9 cellular contexts compared by ENCODE assay signal in genomic region chr1:207806531-207807394, GRCh38. TPM values are rescaled to one million over a fixed set of nuclear protein-coding genes. Genes with fewer than 3 reads are reported as not detected.
A peak's percentile ranks its signal among the peaks of the same experiment; 100 is the strongest.
DNase-seq lines count a peak whose midpoint lies in the region; ATAC-seq and TF ChIP-seq lines count a peak whose summit lies in the region.
"Had no signal": no experiment of that assay in that cellular context is flagged by ENCODE, and none has a peak within 500 bp of the region (broad histone marks: within the 10 kb centered on the region; RNA-seq: fewer than 3 reads in every experiment).

No MANE protein-coding gene starts in this region.

- no TSS peak for BruUV-seq in A673 (replicated peaks; lab: Mats Ljungman, UMichigan)

- H3K27ac ChIP-seq in tibial nerve (peak overlapping the region; percentile 65 to 86 (median 81)), A673 (ENCODE audit: low read depth, low read length, poor library complexity, severe bottlenecking) (no peak overlapping the region)

- TF ChIP-seq EP300 in tibial nerve (IDR thresholded peaks at IDR 0.05) = no peak

- TF ChIP-seq POLR2A in tibial nerve (IDR thresholded peaks at IDR 0.05) = no peak

- TF ChIP-seq CTCF in tibial nerve (IDR thresholded peaks at IDR 0.05) (no peak), A673 (conservative IDR thresholded peaks at IDR 0.05; ENCODE audit: low read depth, low read length) (no peak)

- CTCF ChIA-PET in activated naive CD4-positive, alpha-beta T cell treated with anti-CD3 and anti-CD28 coated beads for 36 hours (lab: Charles Lee) = interaction anchor here (0.8 to 2.0 kb wide), 3 partner anchors 9 to 62 kb away, joined by 3 to 13 read pairs (median 5); no protein-coding TSS in a partner anchor
- CTCF ChIA-PET in A673 (lab: Charles Lee) = no interaction called here

- H3K36me3 Mint-ChIP-seq in activated naive CD4-positive, alpha-beta T cell treated with anti-CD3 and anti-CD28 coated beads for 36 hours (ENCODE audit: low read depth) = peaks cover 25% of the 10 kb centered on the region

- no peak for DNase-seq in activated naive CD4-positive, alpha-beta T cell treated with anti-CD3 and anti-CD28 coated beads for 36 hours
- DNase-seq in activated naive CD4-positive, alpha-beta T cell treated with anti-CD3 and anti-CD28 coated beads, Interleukin-2, amount 50 U/mL, for 16 hours = no peak
- DNase-seq in amniotic epithelial cell (ENCODE audit: low read depth) = peak; percentile 65
- DNase-seq in left colon = no peak
- no peak for DNase-seq in tibial nerve (ENCODE audit: low spot score in 2 of 2)
- no peak for DNase-seq in A673 (ENCODE audit: low spot score)
- DNase-seq: Calu3 had no signal

- POLR2A ChIA-PET in A673 (lab: Charles Lee; ENCODE audit: low non-redundant PET) = no interaction called here

- H3K4me3 Mint-ChIP-seq in activated naive CD4-positive, alpha-beta T cell treated with anti-CD3 and anti-CD28 coated beads for 36 hours = no peak overlapping the region

- H3K4me3 ChIP-seq in tibial nerve (no peak overlapping the region), A673 (ENCODE audit: low read depth, low read length, poor library complexity, severe bottlenecking) (no peak overlapping the region)

- no peaks in the 10 kb centered on the region for H3K27me3 Mint-ChIP-seq in activated naive CD4-positive, alpha-beta T cell treated with anti-CD3 and anti-CD28 coated beads for 36 hours (ENCODE audit: low read depth)

- peak overlapping the region; percentile 28 for H3K27ac Mint-ChIP-seq in activated naive CD4-positive, alpha-beta T cell treated with anti-CD3 and anti-CD28 coated beads for 36 hours

- H3K9me3 ChIP-seq in tibial nerve (no peaks in the 10 kb centered on the region), A673 (ENCODE audit: low read depth, low read length, poor library complexity, severe bottlenecking) (no peaks in the 10 kb centered on the region)

- WGBS in tibial nerve, 2 donors = 81 to 92% methylated on average over 8 to 11 of the region's 11 CpGs

- H3K4me1 Mint-ChIP-seq in activated naive CD4-positive, alpha-beta T cell treated with anti-CD3 and anti-CD28 coated beads for 36 hours (ENCODE audit: low read depth) = peaks cover 50% of the 10 kb centered on the region

- no peaks in the 10 kb centered on the region for H3K9me3 Mint-ChIP-seq in activated naive CD4-positive, alpha-beta T cell treated with anti-CD3 and anti-CD28 coated beads for 36 hours

- H3K36me3 ChIP-seq in tibial nerve (peaks cover 3 to 91% (median 29%) of the 10 kb centered on the region in 3 donors), A673 (ENCODE audit: insufficient read depth, low read length, poor library complexity, severe bottlenecking) (no peaks in the 10 kb centered on the region)

- ATAC-seq in left colon (peak; percentile 12), HG02885 (IDR thresholded peaks at IDR 0.05; ENCODE audit: poor library complexity, unreplicated experiment) (no peak), HG03280 (IDR thresholded peaks at IDR 0.05; ENCODE audit: unreplicated experiment) (no peak)

- no peaks in the 10 kb centered on the region for H3K27me3 ChIP-seq in tibial nerve
- H3K27me3 ChIP-seq in A673 (replicated peaks; ENCODE audit: insufficient read depth, low read depth, low read length, poor library complexity) = no peaks in the 10 kb centered on the region

- H3K4me1 ChIP-seq in tibial nerve = peaks cover 0 to 80% (median 68%) of the 10 kb centered on the region in 4 donors
- no peaks in the 10 kb centered on the region for H3K4me1 ChIP-seq in A673 (ENCODE audit: insufficient read depth, low read length, poor library complexity, severe bottlenecking)

- intact Hi-C loops in activated naive CD4-positive, alpha-beta T cell treated with anti-CD3 and anti-CD28 coated beads for 36 hours (cut with micrococcal nuclease) = no loop called here
- intact Hi-C loops in left colon (cut with DNase I, micrococcal nuclease) = no loop called here
- intact Hi-C loops in A673 (cut with micrococcal nuclease; ENCODE audit: unreplicated experiment) = no loop called here

RNA-seq across cellular contexts. Expression of gene CD46, which starts 54.9 kb away (rescaled TPM):
- 10 to 100 TPM; 91.0 to 93.4 TPM for total RNA-seq in activated naive CD4-positive, alpha-beta T cell treated with anti-CD3 and anti-CD28 coated beads for 36 hours
- total RNA-seq in left colon = 100 to 1,000 TPM; 253 to 260 TPM
- 100 to 1,000 TPM in 3 of 4 donors, 10 to 100 TPM in 1; 95.4 to 154 (median 133) TPM for total RNA-seq in tibial nerve
- total RNA-seq in A673 (2021) = 91.4 and 94.8 TPM in 2 replicates
